In the genomic region with DNA sequence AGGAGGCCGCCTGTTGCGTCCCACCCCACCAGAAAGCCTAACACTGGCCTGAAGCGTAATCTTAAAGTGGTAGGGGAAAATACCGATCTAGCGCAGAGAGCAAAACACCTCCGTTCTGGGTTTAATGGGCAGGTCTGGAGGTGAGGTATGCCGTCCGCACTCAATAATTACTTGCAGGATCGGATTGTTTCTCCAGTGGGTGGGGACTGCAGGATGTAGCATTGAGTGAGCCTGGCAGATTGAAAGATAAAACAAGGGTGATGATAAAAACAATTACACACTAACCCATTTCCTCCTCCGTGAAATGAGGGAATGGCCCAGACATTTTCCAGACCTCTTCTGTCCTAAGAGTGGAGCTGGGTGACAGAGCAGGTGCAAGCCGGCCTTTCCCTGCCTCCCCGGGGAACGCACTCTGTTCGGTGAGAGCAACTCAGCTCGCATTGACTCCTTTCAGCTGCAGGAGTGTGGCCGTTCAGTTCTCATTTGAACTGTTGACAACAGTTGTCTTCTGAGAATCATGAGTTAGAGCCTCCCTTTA, we compare ENCODE assay signal across 8 cellular contexts.
DNase-seq lines count a peak whose midpoint lies in the region; ATAC-seq and TF ChIP-seq lines count a peak whose summit lies in the region.

No MANE protein-coding gene starts in this region.

- DNase-seq in NCI-H2107 treated with DMSO at 0.1 percent for 48 hours (lab: John Stamatoyannopoulos, UW; ENCODE audit: unreplicated experiment) = peak; percentile 83
- peak; percentile 2 for DNase-seq in activated T-helper 9 cell treated with anti-CD3 and anti-CD28 coated beads, Interleukin-2, amount 50 U/mL, for 16 hours (ENCODE audit: low read depth)
- DNase-seq in cardiac muscle cell (ENCODE audit: low read depth in 1 of 2, low spot score in 1 of 2) = peak in 1 of 2 donors; percentile 62
- no peak for DNase-seq in sigmoid colon
- no peak for DNase-seq in NCI-H1048 (lab: John Stamatoyannopoulos, UW)
- DNase-seq in AG08395 (ENCODE audit: low spot score) = no peak

- TF ChIP-seq EP300 in sigmoid colon (IDR thresholded peaks at IDR 0.05) = no peak

- no peaks in the 10 kb centered on the region for H3K9me3 ChIP-seq in cardiac muscle cell (ENCODE audit: low read depth)
- no peaks in the 10 kb centered on the region for H3K9me3 ChIP-seq in sigmoid colon

- H3K36me3 ChIP-seq in cardiac muscle cell (no peaks in the 10 kb centered on the region), sigmoid colon (no peaks in the 10 kb centered on the region)

- peak overlapping the region; percentile 56 for H3K4me3 ChIP-seq in cardiac muscle cell
- peak overlapping the region; percentile 71 to 87 (median 85) for H3K4me3 ChIP-seq in sigmoid colon

- H3K27me3 ChIP-seq in cardiac muscle cell (peaks cover 20% of the 10 kb centered on the region), sigmoid colon (no peaks in the 10 kb centered on the region)

- peak overlapping the region; percentile 63 for H3K27ac ChIP-seq in cardiac muscle cell
- peak overlapping the region; percentile 87 to 99 (median 96) for H3K27ac ChIP-seq in sigmoid colon

- intact Hi-C loops in sigmoid colon (cut with DNase I) = loop anchor here (5.0 to 10.0 kb wide), 3 partner anchors 111 to 203 kb away; a partner anchor contains a TSS

- no peak for TF ChIP-seq POLR2A in sigmoid colon (IDR thresholded peaks at IDR 0.05)

- WGBS in sigmoid colon, 2 donors = 4 to 10% methylated on average over 16 of the region's 16 CpGs

- peak; percentile 21 for ATAC-seq in GM18858 (IDR thresholded peaks at IDR 0.05; ENCODE audit: unreplicated experiment)
- peak; percentile 24 for ATAC-seq in HG02798 (IDR thresholded peaks at IDR 0.05; ENCODE audit: poor library complexity, unreplicated experiment)

- TF ChIP-seq CTCF in cardiac muscle cell (IDR thresholded peaks at IDR 0.05; ENCODE audit: low read depth, low read length) = no peak
- TF ChIP-seq CTCF in sigmoid colon (IDR thresholded peaks at IDR 0.05) = no peak

- peaks cover 17% of the 10 kb centered on the region for H3K4me1 ChIP-seq in cardiac muscle cell (ENCODE audit: low read depth)
- H3K4me1 ChIP-seq in sigmoid colon = peaks cover 0 to 30% (median 13%) of the 10 kb centered on the region in 4 donors

Comparison
In these comparisons a context has a peak if more than half of its experiments do, and no peak if none do; other contexts are left out.
1. DNase-seq: peak in NCI-H2107 treated with DMSO at 0.1 percent for 48 hours (single experiment) and activated T-helper 9 cell treated with anti-CD3 and anti-CD28 coated beads, Interleukin-2, amount 50 U/mL, for 16 hours (single experiment); none in sigmoid colon (single experiment), NCI-H1048 (single experiment) and AG08395 (single experiment).